ENCODE assay signal across 8 cellular contexts in genomic region chr16:67028555-67029248, GRCh38. TPM values are rescaled to one million over a fixed set of nuclear protein-coding genes. Genes with fewer than 3 reads are reported as not detected.
DNase-seq lines count a peak whose midpoint lies in the region; ATAC-seq lines count a peak whose summit lies in the region.

Gene CBFB (plus strand): TSS chr16:67029149. CDS start chr16:67029408, 259 bp downstream.

- H3K36me3 ChIP-seq in NT2/D1 (ENCODE audit: insufficient read depth, insufficient read length, low read length) (peaks cover 26% of the 10 kb centered on the region), endocrine pancreas (ENCODE audit: control insufficient read depth, insufficient read depth, low read length) (no peaks in the 10 kb centered on the region)

- H3K27me3 Mint-ChIP-seq in activated CD8-positive, alpha-beta memory T cell treated with anti-CD3 and anti-CD28 coated beads, Interleukin-2, amount 10 ng/mL, durations not matched to agents 7 days and 5 days, result no peaks in the 10 kb centered on the region

- peaks cover 5% of the 10 kb centered on the region for H3K4me1 ChIP-seq in NT2/D1 (ENCODE audit: insufficient read depth, insufficient read length)
- peaks cover 6% of the 10 kb centered on the region for H3K4me1 ChIP-seq in endocrine pancreas (ENCODE audit: control insufficient read depth, insufficient read depth, low read length)

- H3K27ac Mint-ChIP-seq in activated CD8-positive, alpha-beta memory T cell treated with anti-CD3 and anti-CD28 coated beads, Interleukin-2, amount 10 ng/mL, durations not matched to agents 7 days and 5 days, result peak within 1 kb of the TSS; percentile 94

- DNase-seq in COLO668 (lab: John Stamatoyannopoulos, UW; ENCODE audit: unreplicated experiment) (peak; percentile 96), HT-29 (ENCODE audit: low spot score) (peak; percentile 95), NT2/D1 (ENCODE audit: low read depth, low spot score) (peak; percentile 48), mesenteric fat pad (ENCODE audit: low spot score) (peak; percentile 98)
- DNase-seq in activated CD8-positive, alpha-beta memory T cell treated with anti-CD3 and anti-CD28 coated beads, Interleukin-2, amount 10 ng/mL, durations not matched to agents 7 days and 5 days, result peak; percentile 95
- peak; percentile 82 for DNase-seq in stimulated activated CD8-positive, alpha-beta memory T cell treated with anti-CD3 and anti-CD28 coated beads, Interleukin-15, amount 100 ng/mL, for 1 hour (ENCODE audit: low read depth)

- H3K9me3 ChIP-seq in NT2/D1 (ENCODE audit: insufficient read depth, low read length) (no peaks in the 10 kb centered on the region), endocrine pancreas (ENCODE audit: control insufficient read depth, low read length) (no peaks in the 10 kb centered on the region)

- H3K4me3 Mint-ChIP-seq in activated CD8-positive, alpha-beta memory T cell treated with anti-CD3 and anti-CD28 coated beads, Interleukin-2, amount 10 ng/mL, durations not matched to agents 7 days and 5 days, result peak within 1 kb of the TSS; percentile 92

- peak within 1 kb of the TSS; percentile 87 for H3K4me3 ChIP-seq in NT2/D1 (ENCODE audit: insufficient read length, low read depth)
- peak within 1 kb of the TSS; percentile 94 for H3K4me3 ChIP-seq in endocrine pancreas (ENCODE audit: control insufficient read depth, insufficient read depth, low read length)

- no peaks in the 10 kb centered on the region for H3K9me3 Mint-ChIP-seq in activated CD8-positive, alpha-beta memory T cell treated with anti-CD3 and anti-CD28 coated beads, Interleukin-2, amount 10 ng/mL, durations not matched to agents 7 days and 5 days (ENCODE audit: low read depth)

- H3K4me1 Mint-ChIP-seq in activated CD8-positive, alpha-beta memory T cell treated with anti-CD3 and anti-CD28 coated beads, Interleukin-2, amount 10 ng/mL, durations not matched to agents 7 days and 5 days, result peaks cover 48% of the 10 kb centered on the region

- H3K27me3 ChIP-seq in NT2/D1 (ENCODE audit: insufficient read depth, insufficient read length), result peaks cover 4% of the 10 kb centered on the region
- no peaks in the 10 kb centered on the region for H3K27me3 ChIP-seq in endocrine pancreas (ENCODE audit: control insufficient read depth, insufficient read depth, low read length)

- ATAC-seq in GM19467 (IDR thresholded peaks at IDR 0.05; ENCODE audit: unreplicated experiment), result peak; percentile 66
- peak; percentile 94 for ATAC-seq in activated CD8-positive, alpha-beta memory T cell treated with anti-CD3 and anti-CD28 coated beads, Interleukin-2, amount 10 ng/mL, durations not matched to agents 7 days and 5 days

- peaks cover 26% of the 10 kb centered on the region for H3K36me3 Mint-ChIP-seq in activated CD8-positive, alpha-beta memory T cell treated with anti-CD3 and anti-CD28 coated beads, Interleukin-2, amount 10 ng/mL, durations not matched to agents 7 days and 5 days

- CTCF ChIA-PET in activated CD8-positive, alpha-beta memory T cell treated with anti-CD3 and anti-CD28 coated beads, Interleukin-2, amount 10 ng/mL, durations not matched to agents 7 days and 5 days (lab: Charles Lee), result interaction anchor here (0.7 to 10.5 kb wide), 17 partner anchors 9 to 217 kb away, joined by 3 to 75 read pairs (median 5); partner anchors contain the start of genes B3GNT9 and TMEM208

- H3K9ac ChIP-seq in NT2/D1 (ENCODE audit: insufficient read length, low read depth), result peak within 1 kb of the TSS; percentile 93
- peak within 1 kb of the TSS; percentile 70 for H3K9ac ChIP-seq in endocrine pancreas (ENCODE audit: control insufficient read depth, insufficient read depth, low read length)

RNA-seq across cellular contexts. Expression of gene CBFB, which starts in this region (rescaled TPM):
- total RNA-seq in HT-29 (2014; rRNA removed; shearing (Covaris generic)), result 98.9 and 115 TPM in 2 replicates
- total RNA-seq in activated CD8-positive, alpha-beta memory T cell treated with anti-CD3 and anti-CD28 coated beads, Interleukin-2, amount 10 ng/mL, durations not matched to agents 7 days and 5 days, result 100 to 1,000 TPM; 180 to 196 TPM
- 48.7 TPM for total RNA-seq in mesenteric fat pad

Comparison
In these comparisons a context has a peak if more than half of its experiments do, and no peak if none do; other contexts are left out.
1. Peak in every context shown above with its lines: DNase-seq, ATAC-seq and H3K4me3 ChIP-seq.
2. DNase-seq: peak in every context shown above with its lines; median percentile 98 in mesenteric fat pad; 96 in COLO668; 95 in HT-29; 95 in activated CD8-positive, alpha-beta memory T cell treated with anti-CD3 and anti-CD28 coated beads, Interleukin-2, amount 10 ng/mL, durations not matched to agents 7 days and 5 days; 82 in stimulated activated CD8-positive, alpha-beta memory T cell treated with anti-CD3 and anti-CD28 coated beads, Interleukin-15, amount 100 ng/mL, for 1 hour; 48 in NT2/D1.